In the genomic region with DNA sequence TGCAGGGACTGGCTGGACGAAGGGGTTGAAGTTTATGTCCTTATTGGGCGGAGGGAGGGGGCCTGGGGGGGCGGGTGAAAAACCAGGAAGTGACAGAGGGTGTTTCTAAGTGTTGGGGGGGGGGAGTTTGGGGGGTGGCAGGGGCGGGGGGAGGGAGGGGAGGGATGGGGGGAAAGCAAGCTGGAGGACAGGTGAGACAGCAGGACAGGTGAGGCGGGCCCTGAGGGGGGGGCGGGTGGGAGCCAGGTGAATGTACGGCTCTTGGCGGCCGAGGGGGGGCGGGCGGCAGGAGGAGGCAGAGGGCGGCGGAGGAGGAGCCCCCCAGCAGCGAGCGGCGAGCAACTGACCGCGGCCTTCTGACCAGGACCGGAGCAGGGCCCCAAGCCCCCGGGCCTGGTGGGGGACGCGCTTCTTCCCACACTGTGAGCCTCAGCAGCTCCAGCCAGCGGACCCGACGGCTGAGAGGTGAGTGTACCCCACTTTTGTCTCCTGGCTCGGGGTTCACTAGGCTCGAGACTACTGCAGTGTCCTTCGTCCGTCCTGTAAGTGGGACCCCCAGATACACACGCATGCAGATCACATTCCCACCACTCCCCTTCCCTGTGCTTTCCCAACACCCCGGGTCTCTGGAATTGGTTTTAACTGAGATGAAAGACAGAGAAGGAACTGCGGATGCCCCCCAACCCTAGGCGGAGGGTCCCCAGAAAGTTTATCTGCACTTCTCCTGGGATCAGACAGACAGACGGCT, we compare ENCODE assay signal across 7 cellular contexts. TPM values are rescaled to one million over a fixed set of nuclear protein-coding genes. Genes with fewer than 3 reads are reported as not detected.
DNase-seq lines count a peak whose midpoint lies in the region; ATAC-seq and TF ChIP-seq lines count a peak whose summit lies in the region.

ZBTB7B (plus strand) TSS at position 324 of the 748 bp plus-strand sequence. CDS start 11,859 bp downstream, outside the sequence.

- peaks cover 23% of the 10 kb centered on the region for H3K4me1 ChIP-seq in HUES6 (ENCODE audit: control insufficient read depth, insufficient read depth, low read length)

- H3K4me3 Mint-ChIP-seq in activated CD8-positive, alpha-beta T cell treated with anti-CD3 and anti-CD28 coated beads, Interleukin-2, amount 10 ng/mL, durations not matched to agents 7 days and 5 days: peak within 1 kb of the TSS; percentile 93

- peaks cover 62% of the 10 kb centered on the region for H3K4me1 Mint-ChIP-seq in activated CD8-positive, alpha-beta T cell treated with anti-CD3 and anti-CD28 coated beads, Interleukin-2, amount 10 ng/mL, durations not matched to agents 7 days and 5 days (ENCODE audit: low read depth)

- H3K27ac ChIP-seq in HUES6 (ENCODE audit: low read depth, low read length): peak within 1 kb of the TSS; percentile 90; the same call in 1 of the 2 replicates

- CTCF ChIA-PET in activated CD8-positive, alpha-beta T cell treated with anti-CD3 and anti-CD28 coated beads, Interleukin-2, amount 10 ng/mL, durations not matched to agents 7 days and 5 days (lab: Charles Lee): interaction anchor here (4.2 to 7.9 kb wide), 3 partner anchors 15 to 59 kb away, joined by 18 to 139 read pairs (median 71); partner anchors contain the start of gene FLAD1

- peak within 1 kb of the TSS; percentile 84 for H3K4me3 ChIP-seq in GM12865 (ENCODE audit: low read depth, low read length)
- peak within 1 kb of the TSS; percentile 99 for H3K4me3 ChIP-seq in HUES6 (ENCODE audit: low read depth, low read length)

- TF ChIP-seq CTCF in GM12865 (IDR thresholded peaks at IDR 0.05; ENCODE audit: insufficient read depth, low read depth, low read length, missing control alignments) (no peak), omental fat pad (IDR thresholded peaks at IDR 0.05) (no peak)

- DNase-seq in GM12865 (ENCODE audit: low read depth): peak; percentile 48
- no peak for DNase-seq in activated CD8-positive, alpha-beta T cell treated with anti-CD3 and anti-CD28 coated beads, Interleukin-2, amount 10 ng/mL, durations not matched to agents 7 days and 5 days
- no peak for DNase-seq in glomerular endothelial cell (ENCODE audit: extremely low read depth, low read depth, low spot score)
- no peak for DNase-seq in omental fat pad (ENCODE audit: low spot score)
- no peak for DNase-seq in 8988T
- no peak for DNase-seq in NCI-H1694 (lab: John Stamatoyannopoulos, UW)

- H3K9me3 ChIP-seq in HUES6 (ENCODE audit: control insufficient read depth, insufficient read depth, low read depth, low read length): no peaks in the 10 kb centered on the region

- peaks cover 7% of the 10 kb centered on the region for H3K36me3 Mint-ChIP-seq in activated CD8-positive, alpha-beta T cell treated with anti-CD3 and anti-CD28 coated beads, Interleukin-2, amount 10 ng/mL, durations not matched to agents 7 days and 5 days (ENCODE audit: low read depth)

- POLR2A ChIA-PET in activated CD8-positive, alpha-beta T cell treated with anti-CD3 and anti-CD28 coated beads, Interleukin-2, amount 10 ng/mL, durations not matched to agents 7 days and 5 days (lab: Charles Lee): interaction anchor here (0.6 to 2.1 kb wide), 3 partner anchors 20 to 72 kb away, joined by 3 to 8 read pairs (median 6); partner anchors contain the start of genes CKS1B and FLAD1

- peak within 1 kb of the TSS; percentile 80 for H3K9ac ChIP-seq in HUES6 (ENCODE audit: low read length)

- no peaks in the 10 kb centered on the region for H3K9me3 Mint-ChIP-seq in activated CD8-positive, alpha-beta T cell treated with anti-CD3 and anti-CD28 coated beads, Interleukin-2, amount 10 ng/mL, durations not matched to agents 7 days and 5 days (ENCODE audit: insufficient read depth)

- peak within 1 kb of the TSS; percentile 97 for H3K27ac Mint-ChIP-seq in activated CD8-positive, alpha-beta T cell treated with anti-CD3 and anti-CD28 coated beads, Interleukin-2, amount 10 ng/mL, durations not matched to agents 7 days and 5 days

- no peaks in the 10 kb centered on the region for H3K36me3 ChIP-seq in HUES6 (ENCODE audit: control insufficient read depth, insufficient read depth, low read length)

- no peaks in the 10 kb centered on the region for H3K27me3 ChIP-seq in HUES6 (ENCODE audit: control insufficient read depth, insufficient read depth, low read length)

- ATAC-seq in activated CD8-positive, alpha-beta T cell treated with anti-CD3 and anti-CD28 coated beads, Interleukin-2, amount 10 ng/mL, durations not matched to agents 7 days and 5 days: peak; percentile 0
- peak; percentile 1 for ATAC-seq in omental fat pad (ENCODE audit: low FRiP score)

- H3K27me3 Mint-ChIP-seq in activated CD8-positive, alpha-beta T cell treated with anti-CD3 and anti-CD28 coated beads, Interleukin-2, amount 10 ng/mL, durations not matched to agents 7 days and 5 days (ENCODE audit: low read depth): no peaks in the 10 kb centered on the region

RNA-seq across cellular contexts. Expression of gene ZBTB7B, which starts in this region (rescaled TPM):
- 10 to 100 TPM; 35.5 to 42.5 TPM for total RNA-seq in activated CD8-positive, alpha-beta T cell treated with anti-CD3 and anti-CD28 coated beads, Interleukin-2, amount 10 ng/mL, durations not matched to agents 7 days and 5 days
- 19.3 and 23.6 TPM in 2 replicates for total RNA-seq in glomerular endothelial cell
- 10 to 100 TPM; 38.6 to 66.4 (median 49.2) TPM for total RNA-seq in omental fat pad
